8 cellular contexts compared by ENCODE assay signal in genomic region chr2:231613655-231614558, GRCh38. TPM values are rescaled to one million over a fixed set of nuclear protein-coding genes. Genes with fewer than 3 reads are reported as not detected.
DNase-seq lines count a peak whose midpoint lies in the region; ATAC-seq and TF ChIP-seq lines count a peak whose summit lies in the region.

No MANE protein-coding gene starts in this region.

- DNase-seq in ELF-1 (ENCODE audit: low read depth, low spot score) (peak; percentile 96), SKM-1 (lab: John Stamatoyannopoulos, UW; ENCODE audit: unreplicated experiment) (peak; percentile 77), cardiac septum (ENCODE audit: low spot score) (peak; percentile 94), trophoblast cell (peak; percentile 91 to 93), transverse colon (peak; percentile 90)
- peak; percentile 78 for DNase-seq in activated naive CD8-positive, alpha-beta T cell treated with anti-CD3 and anti-CD28 coated beads, Interleukin-2, amount 50 U/mL, for 16 hours (ENCODE audit: low read depth, low spot score)

- peak; percentile 65 for TF ChIP-seq POLR2A in transverse colon (IDR thresholded peaks at IDR 0.05)

- peak; percentile 57 for ATAC-seq in GM21619 (IDR thresholded peaks at IDR 0.05; ENCODE audit: unreplicated experiment)

- H3K4me3 ChIP-seq in trophoblast cell (ENCODE audit: low read depth, low read length) (peak overlapping the region; percentile 73), transverse colon (peak overlapping the region; percentile 19 to 50 (median 32))

- peaks cover 41% of the 10 kb centered on the region for H3K79me1 ChIP-seq in trophoblast cell (ENCODE audit: low read length)

- no CpG with 5 or more reads among the region's 86 CpGs for WGBS in trophoblast cell (ENCODE audit: extremely low coverage, insufficient coverage, insufficient read length)
- 1% methylated on average over 59 of the region's 86 CpGs; no CpG with 5 or more reads in 1 of the 2 donors for WGBS in transverse colon (ENCODE audit: low coverage in 1 of 2), 2 donors

- TF ChIP-seq EP300 in Ishikawa (IDR thresholded peaks at IDR 0.05; ENCODE audit: borderline replicate concordance) (no peak; the same call in 1 of the 2 replicates), transverse colon (IDR thresholded peaks at IDR 0.05; ENCODE audit: low read depth) (no peak)

- no peaks in the 10 kb centered on the region for H3K36me3 ChIP-seq in trophoblast cell (ENCODE audit: control insufficient read depth in 1 of 2, insufficient read depth in 2 of 2, low read length in 2 of 2)
- no peaks in the 10 kb centered on the region for H3K36me3 ChIP-seq in transverse colon

- no peak for TF ChIP-seq RAD21 in Ishikawa (IDR thresholded peaks at IDR 0.05; ENCODE audit: low read depth)

- peak overlapping the region; percentile 60 for H4K12ac ChIP-seq in trophoblast cell (ENCODE audit: low read depth, low read length)

- H2AFZ ChIP-seq in trophoblast cell (ENCODE audit: insufficient read depth, low read length, poor library complexity): peak overlapping the region; percentile 80

- no peak overlapping the region for H3K23ac ChIP-seq in trophoblast cell (ENCODE audit: low read length)

- H3K27ac ChIP-seq in trophoblast cell (ENCODE audit: low read depth, low read length) (peak overlapping the region; percentile 97), transverse colon (peak overlapping the region; percentile 93 to 98 (median 94))

- H2AK5ac ChIP-seq in trophoblast cell (ENCODE audit: low read length): peak overlapping the region; percentile 92

- in situ Hi-C loops in transverse colon (cut with MboI; ENCODE audit: low pct_ligation_motif_present in 1 of 4, low pct_unique_long_range_greater_than_20kb in 1 of 4, low sequenced_read_pairs in 3 of 4): loop anchor here (5.0 to 10.0 kb wide), 4 partner anchors 51 to 63 kb away; no protein-coding TSS in a partner anchor

- peak overlapping the region; percentile 93 for H3K18ac ChIP-seq in trophoblast cell (ENCODE audit: low read length)

- H3K27me3 ChIP-seq in trophoblast cell (ENCODE audit: insufficient read depth, low read length) (no peaks in the 10 kb centered on the region), transverse colon (no peaks in the 10 kb centered on the region)

- peak overlapping the region; percentile 86 for H2BK120ac ChIP-seq in trophoblast cell (ENCODE audit: insufficient read depth, low read length, poor library complexity)

- peak overlapping the region; percentile 80 for H3K4ac ChIP-seq in trophoblast cell (ENCODE audit: low read depth, low read length)

- H3K4me1 ChIP-seq in trophoblast cell (ENCODE audit: control insufficient read depth in 1 of 2, insufficient read depth in 2 of 2, low read length in 2 of 2): peaks cover 36 to 50% of the 10 kb centered on the region in 2 experiments
- peaks cover 30 to 64% (median 55%) of the 10 kb centered on the region in 4 donors for H3K4me1 ChIP-seq in transverse colon

- H4K91ac ChIP-seq in trophoblast cell (ENCODE audit: low read depth, low read length): peak overlapping the region; percentile 97

- peak overlapping the region; percentile 67 for H2BK12ac ChIP-seq in trophoblast cell (ENCODE audit: low read length)

- intact Hi-C loops in cardiac septum (cut with DNase I) (loop anchor here (1.0 to 2.0 kb wide), 5 partner anchors 26 to 167 kb away; partner anchors contain the start of gene PDE6D), transverse colon (cut with DNase I; ENCODE audit: low total_unique reads) (loop anchor here (2.0 kb wide), 2 partner anchors 59 to 97 kb away; no protein-coding TSS in a partner anchor)

- peak overlapping the region; percentile 88 for H4K8ac ChIP-seq in trophoblast cell (ENCODE audit: low read depth, low read length)

- H3K9me3 ChIP-seq in trophoblast cell (ENCODE audit: insufficient read depth, low read depth, low read length) (no peaks in the 10 kb centered on the region), transverse colon (no peaks in the 10 kb centered on the region)

- peak in 4 of 5 experiments; percentile 10 to 72 (median 34) for TF ChIP-seq CTCF in transverse colon (IDR thresholded peaks at IDR 0.05)

- peaks cover 9% of the 10 kb centered on the region for H3K79me2 ChIP-seq in trophoblast cell (ENCODE audit: control insufficient read depth, insufficient read depth, low read length, poor library complexity)

- peak overlapping the region; percentile 93 for H3K14ac ChIP-seq in trophoblast cell (ENCODE audit: low read length)

- peak overlapping the region; percentile 96 for H3K9ac ChIP-seq in trophoblast cell (ENCODE audit: low read length)

- H2BK5ac ChIP-seq in trophoblast cell (ENCODE audit: low read depth, low read length, poor library complexity): peak overlapping the region; percentile 96

- H3K4me2 ChIP-seq in trophoblast cell (ENCODE audit: low read length): peak overlapping the region; percentile 70

TF ChIP-seq in Ishikawa, 13 proteins besides CTCF, POLR2A, EP300 and RAD21:
- TF ChIP-seq CREB1 (IDR thresholded peaks at IDR 0.05; ENCODE audit: low read depth): no peak
- no peak for TF ChIP-seq NFIC (IDR thresholded peaks at IDR 0.05)
- TF ChIP-seq ZBTB7A (IDR thresholded peaks at IDR 0.05; ENCODE audit: low read depth): peak; percentile 89
- peak; percentile 31; the same call in 1 of the 2 replicates for TF ChIP-seq EGR1 (IDR thresholded peaks at IDR 0.05)
- no peak for TF ChIP-seq REST (IDR thresholded peaks at IDR 0.05; ENCODE audit: low read depth)
- TF ChIP-seq TCF12 (IDR thresholded peaks at IDR 0.05; ENCODE audit: low read depth): peak; percentile 72
- no peak for TF ChIP-seq CEBPB (IDR thresholded peaks at IDR 0.05)
- TF ChIP-seq, protein P1, sequence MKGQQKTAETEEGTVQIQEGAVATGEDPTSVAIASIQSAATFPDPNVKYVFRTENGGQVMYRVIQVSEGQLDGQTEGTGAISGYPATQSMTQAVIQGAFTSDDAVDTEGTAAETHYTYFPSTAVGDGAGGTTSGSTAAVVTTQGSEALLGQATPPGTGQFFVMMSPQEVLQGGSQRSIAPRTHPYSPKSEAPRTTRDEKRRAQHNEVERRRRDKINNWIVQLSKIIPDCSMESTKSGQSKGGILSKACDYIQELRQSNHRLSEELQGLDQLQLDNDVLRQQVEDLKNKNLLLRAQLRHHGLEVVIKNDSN (IDR thresholded peaks at IDR 0.05): peak; percentile 64
- peak; percentile 68; the same call in 1 of the 2 replicates for TF ChIP-seq TAF1 (IDR thresholded peaks at IDR 0.05; ENCODE audit: low read depth)
- TF ChIP-seq, protein P2, sequence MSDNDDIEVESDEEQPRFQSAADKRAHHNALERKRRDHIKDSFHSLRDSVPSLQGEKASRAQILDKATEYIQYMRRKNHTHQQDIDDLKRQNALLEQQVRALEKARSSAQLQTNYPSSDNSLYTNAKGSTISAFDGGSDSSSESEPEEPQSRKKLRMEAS (IDR thresholded peaks at IDR 0.05): peak; percentile 96
- TF ChIP-seq YY1 (IDR thresholded peaks at IDR 0.05; ENCODE audit: low read depth): no peak
- TF ChIP-seq TEAD4 (IDR thresholded peaks at IDR 0.05): no peak

RNA-seq across cellular contexts. Expression of gene TEX44, which starts 21.2 kb away (rescaled TPM):
- total RNA-seq in cardiac septum: not detected
- not detected in 2 replicates for polyA plus RNA-seq in trophoblast cell (2013)
- total RNA-seq in transverse colon: not detected

Comparison
In these comparisons a context has a peak if more than half of its experiments do, and no peak if none do; other contexts are left out.
1. Peak in every context shown above with its lines: DNase-seq, ATAC-seq, H3K4me3 ChIP-seq and H3K27ac ChIP-seq.